In genomic region chr5:177310757-177311173, GRCh38 we compare ENCODE assay signal across 8 cellular contexts. TPM values are rescaled to one million over a fixed set of nuclear protein-coding genes. Genes with fewer than 3 reads are reported as not detected.
DNase-seq lines count a peak whose midpoint lies in the region; ATAC-seq, FAIRE-seq and TF ChIP-seq lines count a peak whose summit lies in the region.

No MANE protein-coding gene starts in this region.

- peaks cover 31% of the 10 kb centered on the region for H3K4me1 Mint-ChIP-seq in endothelial cell (ENCODE audit: unreplicated experiment)

- H3K36me3 ChIP-seq in small intestine (ENCODE audit: control insufficient read depth in 2 of 2, insufficient read depth in 2 of 2, low read length in 2 of 2), result peaks cover 0 to 5% of the 10 kb centered on the region in 2 donors

- H3K9me3 ChIP-seq in small intestine (ENCODE audit: control insufficient read depth, low read depth), result no peaks in the 10 kb centered on the region

- WGBS in small intestine, 3 donors, result 18 to 21% (median 20%) methylated on average over 10 of the region's 10 CpGs

- no peak overlapping the region for H3K27ac Mint-ChIP-seq in endothelial cell (ENCODE audit: unreplicated experiment)

- peaks cover 16% of the 10 kb centered on the region for H3K36me3 Mint-ChIP-seq in endothelial cell (ENCODE audit: low read depth, unreplicated experiment)

- ATAC-seq in HG02840 (IDR thresholded peaks at IDR 0.05; ENCODE audit: low FRiP score, unreplicated experiment) (peak; percentile 35), GM18907 (IDR thresholded peaks at IDR 0.05; ENCODE audit: unreplicated experiment) (no peak)

- H3K9me3 Mint-ChIP-seq in endothelial cell (ENCODE audit: unreplicated experiment), result no peaks in the 10 kb centered on the region

- FAIRE-seq in small intestine (lab: Jason Lieb, UNC), result no peak

- H3K27me3 ChIP-seq in small intestine (ENCODE audit: control insufficient read depth in 2 of 2, insufficient read depth in 2 of 2, low read length in 2 of 2), result no peaks in the 10 kb centered on the region

- peak overlapping the region; percentile 80 for H3K4me3 Mint-ChIP-seq in endothelial cell (ENCODE audit: unreplicated experiment)

- H3K27ac ChIP-seq in small intestine (ENCODE audit: low read depth in 1 of 2, low read length in 1 of 2), result no peak overlapping the region

- DNase-seq in GF-D8 (lab: John Stamatoyannopoulos, UW) (peak; percentile 22), RPMI7951 (ENCODE audit: low read depth) (peak; percentile 44), endothelial cell (ENCODE audit: low spot score) (peak; percentile 43), small intestine (peak; percentile 40), GOT3 (lab: John Stamatoyannopoulos, UW) (no peak)
- DNase-seq in activated CD8-positive, alpha-beta memory T cell treated with anti-CD3 and anti-CD28 coated beads, Interleukin-2, amount 50 U/mL, for 48 hours, result no peak

- H3K4me3 ChIP-seq in small intestine (ENCODE audit: low read depth in 1 of 2, low read length in 2 of 2), result peak overlapping the region in 1 of 2 donors; percentile 50

- TF ChIP-seq CTCF in endothelial cell (IDR thresholded peaks at IDR 0.05; ENCODE audit: unreplicated experiment), result no peak

- H3K4me1 ChIP-seq in small intestine (ENCODE audit: control insufficient read depth in 2 of 2, insufficient read depth in 1 of 2, low read depth in 1 of 2, low read length in 1 of 2), result peaks cover 3% of the 10 kb centered on the region in 2 donors

- peaks cover 15% of the 10 kb centered on the region for H3K27me3 Mint-ChIP-seq in endothelial cell (ENCODE audit: unreplicated experiment)

RNA-seq across cellular contexts. Expression of gene MXD3, which starts 0.9 kb away (rescaled TPM):
- 50.6 and 72.9 TPM in 2 replicates for total RNA-seq in RPMI7951 (2014; rRNA removed; shearing (Covaris generic))
- total RNA-seq in endothelial cell (ENCODE audit: unreplicated experiment), result 6.4 TPM
- polyA plus RNA-seq in small intestine, result 10 to 100 TPM; 11.9 to 22.9 (median 13.5) TPM

RNA-seq across cellular contexts. Expression of gene PRELID1, which starts 7.2 kb away (rescaled TPM):
- total RNA-seq in RPMI7951 (2014; rRNA removed; shearing (Covaris generic)), result 256 and 386 TPM in 2 replicates
- total RNA-seq in endothelial cell (ENCODE audit: unreplicated experiment), result 198 TPM
- 100 to 1,000 TPM; 278 to 457 (median 356) TPM for polyA plus RNA-seq in small intestine

RNA-seq across cellular contexts. Expression of gene RAB24, which starts 7.2 kb away (rescaled TPM):
- 10.3 and 15.1 TPM in 2 replicates for total RNA-seq in RPMI7951 (2014; rRNA removed; shearing (Covaris generic))
- 15.9 TPM for total RNA-seq in endothelial cell (ENCODE audit: unreplicated experiment)
- 10 to 100 TPM; 48.1 to 80.1 (median 67.0) TPM for polyA plus RNA-seq in small intestine

RNA-seq across cellular contexts. Expression of gene LMAN2, which starts 40.7 kb away (rescaled TPM):
- total RNA-seq in RPMI7951 (2014; rRNA removed; shearing (Covaris generic)), result 273 and 306 TPM in 2 replicates
- 137 TPM for total RNA-seq in endothelial cell (ENCODE audit: unreplicated experiment)
- 100 to 1,000 TPM in 1 of 3 donors, 10 to 100 TPM in 2; 73.6 to 304 (median 91.9) TPM for polyA plus RNA-seq in small intestine

RNA-seq across cellular contexts. Expression of gene RGS14, which starts 47.0 kb away (rescaled TPM):
- total RNA-seq in RPMI7951 (2014; rRNA removed; shearing (Covaris generic)), result 4.6 and 10.2 TPM in 2 replicates
- total RNA-seq in endothelial cell (ENCODE audit: unreplicated experiment), result 21.8 TPM
- 10 to 100 TPM; 12.8 to 22.7 (median 18.6) TPM for polyA plus RNA-seq in small intestine

Comparison
In these comparisons a context has a peak if more than half of its experiments do, and no peak if none do; other contexts are left out.
1. DNase-seq: peak in GF-D8 (single experiment), RPMI7951 (single experiment), endothelial cell (single experiment) and small intestine (single experiment); none in GOT3 (single experiment) and activated CD8-positive, alpha-beta memory T cell treated with anti-CD3 and anti-CD28 coated beads, Interleukin-2, amount 50 U/mL, for 48 hours (single experiment).